Comparison of ENCODE assay signal across 12 cellular contexts in the genomic region with DNA sequence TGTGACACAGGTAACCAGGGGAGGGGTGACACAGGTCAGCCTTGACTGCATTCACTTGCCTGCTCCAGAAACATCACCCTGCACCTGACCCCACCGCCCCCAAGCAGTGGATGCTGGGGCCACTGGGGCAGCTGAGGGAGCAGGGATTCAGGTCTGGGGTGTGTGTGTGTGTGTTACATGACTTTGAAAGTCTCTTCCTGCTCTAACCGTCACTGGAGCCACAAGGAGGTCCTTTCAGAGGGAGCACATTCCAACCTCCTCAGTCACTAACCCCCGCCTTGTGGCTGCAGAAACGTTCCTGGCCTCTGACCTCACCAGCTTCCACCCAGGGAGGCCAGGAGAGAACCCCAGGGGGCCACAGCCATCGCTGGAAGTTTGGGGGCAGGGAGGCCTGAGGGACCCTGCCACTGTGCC. TPM values are rescaled to one million over a fixed set of nuclear protein-coding genes. Genes with fewer than 3 reads are reported as not detected.
DNase-seq lines count a peak whose midpoint lies in the region; ATAC-seq and TF ChIP-seq lines count a peak whose summit lies in the region.
"Had no signal": no experiment of that assay in that cellular context is flagged by ENCODE, and none has a peak within 500 bp of the region (broad histone marks: within the 10 kb centered on the region; RNA-seq: fewer than 3 reads in every experiment).

No MANE protein-coding gene starts in this region.

- no peaks in the 10 kb centered on the region for H4K20me1 ChIP-seq in KMS-11 (ENCODE audit: insufficient read depth)

- peak; percentile 87 for DNase-seq in COLO829 (ENCODE audit: low spot score)
- DNase-seq in amniotic epithelial cell (ENCODE audit: low read depth): peak; percentile 72
- DNase-seq in kidney glomerular epithelial cell (lab: John Stamatoyannopoulos, UW): peak; percentile 76
- DNase-seq in NK-92 treated with Interleukin-12 subunit alpha and Interleukin-12 subunit beta, amount 100 ng/mL, for 24 hours (lab: John Stamatoyannopoulos, UW): no peak
- no peak for DNase-seq in NCI-H1417 (lab: John Stamatoyannopoulos, UW)
- no peak for DNase-seq in mesenteric fat pad (ENCODE audit: low spot score)
- DNase-seq: DND-41; mucosa of descending colon; stimulated activated CD4-positive, alpha-beta T cell treated with anti-CD3 and anti-CD28 coated beads, Interleukin-15, amount 100 ng/mL, for 24 hours; testis had no signal

- peak overlapping the region; percentile 68 for H2AFZ ChIP-seq in KMS-11 (ENCODE audit: low read depth)

- H3K4me1 ChIP-seq in KMS-11 (ENCODE audit: low read depth, poor library complexity, severe bottlenecking): peaks cover 40% of the 10 kb centered on the region

- H3K36me3 ChIP-seq in KMS-11 (ENCODE audit: insufficient read depth): no peaks in the 10 kb centered on the region

- peak overlapping the region; percentile 93; the same call in 1 of the 2 replicates for H3K4me2 ChIP-seq in KMS-11

- H3K79me2 ChIP-seq in KMS-11 (ENCODE audit: insufficient read depth, low read depth): no peaks in the 10 kb centered on the region

- no peaks in the 10 kb centered on the region for H3K27me3 ChIP-seq in KMS-11 (ENCODE audit: insufficient read depth, low read depth)
- H3K27me3 ChIP-seq: testis had no signal

- peak overlapping the region; percentile 81 for H3K27ac ChIP-seq in KMS-11
- H3K27ac ChIP-seq: testis had no signal

- H3K9ac ChIP-seq in KMS-11: peak overlapping the region; percentile 36; the same call in 1 of the 2 replicates

- TF ChIP-seq CTCF in KMS-11 (conservative IDR thresholded peaks at IDR 0.05; ENCODE audit: low read depth, low read length): no peak

- no peak for ATAC-seq in HG02763 (IDR thresholded peaks at IDR 0.05; ENCODE audit: unreplicated experiment)
- ATAC-seq: mucosa of descending colon had no signal

- no peak overlapping the region for H3K4me3 ChIP-seq in KMS-11 (IDR thresholded peaks at IDR 0.05; ENCODE audit: insufficient read depth, low read depth, low read length)
- H3K4me3 ChIP-seq: mucosa of descending colon, testis had no signal

RNA-seq across cellular contexts. Expression of gene FOSL1, which starts 2.9 kb away (rescaled TPM):
- 58.3 TPM for total RNA-seq in mesenteric fat pad

RNA-seq across cellular contexts. Expression of gene CCDC85B, which starts 12.6 kb away (rescaled TPM):
- total RNA-seq in mesenteric fat pad: 26.0 TPM

RNA-seq across cellular contexts. Expression of gene FIBP, which starts 14.8 kb away (rescaled TPM):
- total RNA-seq in mesenteric fat pad: 46.5 TPM

RNA-seq across cellular contexts. Expression of gene C11orf68, which starts 15.8 kb away (rescaled TPM):
- 33.4 TPM for total RNA-seq in mesenteric fat pad

RNA-seq across cellular contexts. Expression of gene DRAP1, which starts 16.2 kb away (rescaled TPM):
- 87.0 TPM for total RNA-seq in mesenteric fat pad

Comparison
In these comparisons a context has a peak if more than half of its experiments do, and no peak if none do; other contexts are left out.
1. DNase-seq: peak in COLO829 (single experiment), amniotic epithelial cell (single experiment) and kidney glomerular epithelial cell (single experiment); none in NK-92 treated with Interleukin-12 subunit alpha and Interleukin-12 subunit beta, amount 100 ng/mL, for 24 hours (single experiment), NCI-H1417 (0 of 3) and mesenteric fat pad (single experiment).